14 cellular contexts compared by ENCODE assay signal in the genomic region with DNA sequence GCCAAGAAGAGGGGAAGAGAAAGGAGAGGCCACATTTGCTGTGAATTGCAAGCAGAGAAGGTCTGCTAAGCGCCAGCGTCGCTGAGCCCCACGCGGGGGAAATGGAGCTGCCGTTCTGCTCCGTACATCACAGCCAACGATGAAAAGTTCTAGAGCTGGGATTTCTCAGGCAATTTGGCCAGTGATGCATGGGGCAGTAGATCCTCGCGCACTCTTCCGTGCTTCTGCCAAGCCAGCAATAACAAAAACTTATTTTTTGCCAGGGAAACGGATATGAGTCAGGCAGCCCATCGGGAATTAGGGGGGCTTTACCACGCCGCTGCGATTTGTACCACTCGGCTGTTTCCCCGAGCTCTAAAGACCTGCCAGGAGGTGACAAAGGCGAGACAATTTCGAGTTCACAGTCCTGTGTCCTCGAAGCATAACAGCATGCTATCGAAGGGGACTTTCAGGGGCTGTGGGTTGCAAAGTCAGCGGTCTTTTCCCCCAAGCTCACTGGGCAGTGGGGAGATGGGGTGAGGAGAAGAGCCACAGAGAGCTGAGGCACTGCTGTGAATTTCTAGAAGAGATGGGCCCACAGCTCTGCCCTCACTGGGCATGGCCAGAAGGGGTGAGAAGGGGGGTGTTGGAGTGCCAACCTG. TPM values are rescaled to one million over a fixed set of nuclear protein-coding genes. Genes with fewer than 3 reads are reported as not detected.
DNase-seq lines count a peak whose midpoint lies in the region; ATAC-seq and TF ChIP-seq lines count a peak whose summit lies in the region.
"Had no signal": no experiment of that assay in that cellular context is flagged by ENCODE, and none has a peak within 500 bp of the region (broad histone marks: within the 10 kb centered on the region; RNA-seq: fewer than 3 reads in every experiment).

No MANE protein-coding gene starts in this region.

- no TSS peak for BruUV-seq in A673 (replicated peaks; lab: Mats Ljungman, UMichigan)

- POLR2A ChIA-PET in A673 (lab: Charles Lee; ENCODE audit: low non-redundant PET) = no interaction called here

- H3K27me3 ChIP-seq in A673 (replicated peaks; ENCODE audit: insufficient read depth, low read depth, low read length, poor library complexity) = no peaks in the 10 kb centered on the region
- peaks cover 3% of the 10 kb centered on the region for H3K27me3 ChIP-seq in fibroblast of lung (ENCODE audit: control insufficient read depth, insufficient read depth, low read length)
- H3K27me3 ChIP-seq: pancreas had no signal

- ATAC-seq in HG03571 (IDR thresholded peaks at IDR 0.05; ENCODE audit: unreplicated experiment) = no peak
- ATAC-seq: pancreas had no signal

- H3K36me3 ChIP-seq in A673 (ENCODE audit: insufficient read depth, low read length, poor library complexity, severe bottlenecking) (no peaks in the 10 kb centered on the region), fibroblast of lung (ENCODE audit: control insufficient read depth, insufficient read depth, low read length) (no peaks in the 10 kb centered on the region)
- H3K36me3 ChIP-seq: pancreas had no signal

- intact Hi-C loops in A673 (cut with micrococcal nuclease; ENCODE audit: unreplicated experiment) = no loop called here

- no peak overlapping the region for H3K9ac ChIP-seq in fibroblast of lung (ENCODE audit: insufficient read depth, low read length)

- H3K9me3 ChIP-seq in A673 (ENCODE audit: low read depth, low read length, poor library complexity, severe bottlenecking) (no peaks in the 10 kb centered on the region), fibroblast of lung (ENCODE audit: control insufficient read depth, insufficient read depth, low read depth, low read length) (no peaks in the 10 kb centered on the region)
- H3K9me3 ChIP-seq: pancreas had no signal

- H3K79me2 ChIP-seq in fibroblast of lung (ENCODE audit: control insufficient read depth, insufficient read depth, low read length) = no peaks in the 10 kb centered on the region

- H3K27ac ChIP-seq in A673 (ENCODE audit: low read depth, low read length, poor library complexity, severe bottlenecking) = no peak overlapping the region
- H3K27ac ChIP-seq in fibroblast of lung (ENCODE audit: insufficient read depth, low read length) = peak overlapping the region; percentile 57
- H3K27ac ChIP-seq: pancreas had no signal

- no peak for TF ChIP-seq CTCF in A673 (conservative IDR thresholded peaks at IDR 0.05; ENCODE audit: low read depth, low read length)
- TF ChIP-seq CTCF in fibroblast of lung (conservative IDR thresholded peaks at IDR 0.05 in 1 of 2, IDR thresholded peaks at IDR 0.05 in 1 of 2; ENCODE audit: low read depth in 1 of 2, low read length in 2 of 2) = peak in 1 of 2 donors; percentile 1

- peak overlapping the region; percentile 39 for H2AFZ ChIP-seq in fibroblast of lung (ENCODE audit: low read length)

- H3K4me3 ChIP-seq in A673 (ENCODE audit: low read depth, low read length, poor library complexity, severe bottlenecking) (no peak overlapping the region), fibroblast of lung (replicated peaks in 1 of 4; ENCODE audit: control extremely low read depth in 1 of 4, insufficient read depth in 1 of 4, low read depth in 3 of 4, low read length in 4 of 4) (no peak overlapping the region)
- H3K4me3 ChIP-seq: pancreas had no signal

- CTCF ChIA-PET in A673 (lab: Charles Lee) = interaction anchor here (0.7 to 1.2 kb wide), 2 partner anchors 9 to 320 kb away, joined by 3 read pairs; no protein-coding TSS in a partner anchor

- peak overlapping the region; percentile 7 for H3K4me2 ChIP-seq in fibroblast of lung (ENCODE audit: extremely low read depth, insufficient read depth, low read length)

- no peaks in the 10 kb centered on the region for H4K20me1 ChIP-seq in fibroblast of lung (ENCODE audit: control insufficient read depth, extremely low read depth, insufficient read depth, low read length)

- peak; percentile 40 for DNase-seq in A673 (ENCODE audit: low spot score)
- DNase-seq in M059J (ENCODE audit: low read depth) = peak; percentile 30
- peak; percentile 75 to 84 for DNase-seq in fibroblast of lung (ENCODE audit: low read depth in 2 of 2)
- peak; percentile 2 for DNase-seq in midbrain (lab: John Stamatoyannopoulos, UW)
- no peak for DNase-seq in AML-193 (lab: John Stamatoyannopoulos, UW)
- no peak for DNase-seq in iPS-NIHi7 (ENCODE audit: extremely low spot score)
- no peak for DNase-seq in activated CD4-positive, alpha-beta T cell treated with anti-CD3 and anti-CD28 coated beads, Interleukin-2, amount 50 U/mL, for 1 hour
- DNase-seq: ACHN, amygdala, kidney, NCI-H2171 treated with DMSO at 0.1 percent for 48 hours, pancreas, substantia nigra had no signal

- H3K4me1 ChIP-seq in A673 (ENCODE audit: insufficient read depth, low read length, poor library complexity, severe bottlenecking) (peaks cover 18% of the 10 kb centered on the region), fibroblast of lung (ENCODE audit: control insufficient read depth, extremely low read depth, insufficient read depth, low read length) (peaks cover 16% of the 10 kb centered on the region)
- H3K4me1 ChIP-seq: pancreas had no signal

RNA-seq across cellular contexts. Expression of gene SLF2, which starts 30.0 kb away (rescaled TPM):
- total RNA-seq in A673 (2021) (34.6 and 39.4 TPM in 2 replicates), fibroblast of lung (32.5 and 34.9 TPM in 2 replicates)
- 21.9 and 32.0 TPM in 2 replicates for total RNA-seq in M059J (2014; rRNA removed; shearing (Covaris generic))
- polyA plus RNA-seq in fibroblast of lung = 11.1 and 16.6 TPM in 2 replicates
- polyA plus RNA-seq in fibroblast of lung (2012) = 9.3 and 13.4 TPM in 2 replicates
- polyA minus RNA-seq in fibroblast of lung (ENCODE audit: low replicate concordance) = 3.7 and 4.0 TPM in 2 replicates

Comparison
In these comparisons a context has a peak if more than half of its experiments do, and no peak if none do; other contexts are left out.
1. DNase-seq: peak in A673 (single experiment), M059J (single experiment), fibroblast of lung (2 of 2) and midbrain (single experiment); none in AML-193 (0 of 2), iPS-NIHi7 (single experiment) and activated CD4-positive, alpha-beta T cell treated with anti-CD3 and anti-CD28 coated beads, Interleukin-2, amount 50 U/mL, for 1 hour (single experiment).